Comparison of ENCODE assay signal across 9 cellular contexts in the genomic region with DNA sequence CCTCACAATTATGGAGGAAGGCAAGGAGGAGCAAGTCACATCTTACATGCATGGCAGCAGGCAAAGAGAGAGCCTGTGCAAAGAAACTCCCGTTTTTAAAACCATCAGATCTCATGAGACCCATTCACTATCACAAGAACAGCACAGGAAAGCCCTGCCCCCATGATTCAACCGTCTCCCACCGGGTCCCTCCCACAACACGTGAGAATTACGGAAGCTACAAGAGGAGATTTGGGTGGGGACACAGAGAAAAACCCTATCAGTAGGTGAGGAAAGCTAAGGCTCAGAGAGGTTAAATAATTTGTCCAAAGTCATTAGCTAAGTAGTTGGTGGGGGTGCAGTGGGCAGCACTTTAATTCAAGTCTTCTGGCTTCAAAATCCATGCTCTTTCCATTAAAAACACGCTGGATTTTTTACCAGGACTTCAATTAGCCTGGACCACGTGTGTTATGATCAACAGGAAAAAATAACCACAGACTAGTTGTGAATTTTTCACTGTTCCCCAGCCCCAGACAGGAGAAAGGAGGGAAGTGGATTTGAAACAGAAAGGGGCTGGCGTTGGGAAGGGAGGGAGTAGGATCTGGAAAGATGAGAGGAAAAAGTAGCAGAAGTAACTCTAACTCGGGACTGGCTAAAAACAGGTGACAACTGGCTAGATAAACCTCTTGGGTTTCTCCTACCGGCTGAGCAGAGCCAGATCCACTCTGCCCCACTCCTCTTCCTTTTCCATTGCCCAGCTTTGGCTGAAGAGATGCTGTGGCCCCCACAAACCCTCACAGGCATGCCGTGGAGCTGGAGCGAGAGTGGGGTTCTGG. TPM values are rescaled to one million over a fixed set of nuclear protein-coding genes. Genes with fewer than 3 reads are reported as not detected.
DNase-seq lines count a peak whose midpoint lies in the region; ATAC-seq and TF ChIP-seq lines count a peak whose summit lies in the region.
"Had no signal": no experiment of that assay in that cellular context is flagged by ENCODE, and none has a peak within 500 bp of the region (broad histone marks: within the 10 kb centered on the region; RNA-seq: fewer than 3 reads in every experiment).

No MANE protein-coding gene starts in this region.

- H3K27me3 ChIP-seq in neuron (ENCODE audit: insufficient read depth, low read length), result no peaks in the 10 kb centered on the region
- H3K27me3 ChIP-seq: neutrophil had no signal

- TF ChIP-seq CTCF in chondrocyte (IDR thresholded peaks at IDR 0.05) (no peak), omental fat pad (IDR thresholded peaks at IDR 0.05) (no peak)

- peak overlapping the region; percentile 75 for H3K4me3 ChIP-seq in neuron (ENCODE audit: low read length)

- no peak for DNase-seq in chondrocyte (ENCODE audit: low spot score)
- DNase-seq in NCI-H146 (lab: John Stamatoyannopoulos, UW), result no peak
- no peak for DNase-seq in EL
- no peak for DNase-seq in omental fat pad (ENCODE audit: low spot score)
- no peak for DNase-seq in kidney glomerular epithelial cell (lab: John Stamatoyannopoulos, UW)

- H3K9me3 ChIP-seq in neuron (ENCODE audit: low read length), result no peaks in the 10 kb centered on the region
- H3K9me3 ChIP-seq: neutrophil had no signal

- peaks cover 8% of the 10 kb centered on the region for H3K4me1 Mint-ChIP-seq in chondrocyte (ENCODE audit: low read depth)

- H3K9me3 Mint-ChIP-seq in chondrocyte (ENCODE audit: low read depth), result peaks cover 11% of the 10 kb centered on the region

- no peak overlapping the region for H3K27ac Mint-ChIP-seq in chondrocyte (ENCODE audit: unreplicated experiment)

- H3K36me3 Mint-ChIP-seq in chondrocyte (ENCODE audit: low read depth), result no peaks in the 10 kb centered on the region

- H3K4me3 Mint-ChIP-seq in chondrocyte (ENCODE audit: unreplicated experiment), result peak overlapping the region; percentile 84

- H3K27me3 Mint-ChIP-seq in chondrocyte (ENCODE audit: low read depth), result no peaks in the 10 kb centered on the region

- ATAC-seq in GM19438 (IDR thresholded peaks at IDR 0.05; ENCODE audit: low read depth, unreplicated experiment) (peak; percentile 24), HG03521 (IDR thresholded peaks at IDR 0.05; ENCODE audit: unreplicated experiment) (peak; percentile 18), omental fat pad (ENCODE audit: low FRiP score) (no peak)

- H3K36me3 ChIP-seq in neuron (ENCODE audit: insufficient read depth, low read length), result no peaks in the 10 kb centered on the region
- H3K36me3 ChIP-seq: neutrophil had no signal

- no peaks in the 10 kb centered on the region for H3K4me1 ChIP-seq in neuron (ENCODE audit: insufficient read depth, low read length)

- H2AFZ ChIP-seq in neuron (ENCODE audit: low read depth, low read length), result peak overlapping the region; percentile 78

RNA-seq across cellular contexts. Expression of a gene that starts 1.0 kb away (rescaled TPM):
- total RNA-seq in chondrocyte (1.3 to 2.6 TPM (median 1.5 TPM) in 3 replicates), omental fat pad (1 to 10 TPM in 2 of 4 donors, under 1 TPM in 2; 0.36 to 2.6 (median 1.3) TPM)
